ENCODE assay signal across 18 cellular contexts in genomic region chr3:171615281-171615680, GRCh38.
"Had no signal": no experiment of that assay in that cellular context is flagged by ENCODE, and none has a peak within 500 bp of the region (broad histone marks: within the 10 kb centered on the region; RNA-seq: fewer than 3 reads in every experiment).

No MANE protein-coding gene starts in this region.

- H3K9me3 Mint-ChIP-seq: activated naive CD4-positive, alpha-beta T cell treated with anti-CD3 and anti-CD28 coated beads for 36 hours; activated naive CD8-positive, alpha-beta T cell treated with anti-CD3 and anti-CD28 coated beads, Interleukin-2, amount 10 ng/mL, durations not matched to agents 7 days and 5 days; naive B cell had no signal

- H3K4me1 Mint-ChIP-seq: activated naive CD8-positive, alpha-beta T cell treated with anti-CD3 and anti-CD28 coated beads, Interleukin-2, amount 10 ng/mL, durations not matched to agents 7 days and 5 days; naive B cell; T-helper 17 cell had no signal

- H3K27ac ChIP-seq: testis, transverse colon, WERI-Rb-1 had no signal

- H3K27ac Mint-ChIP-seq: activated naive CD4-positive, alpha-beta T cell treated with anti-CD3 and anti-CD28 coated beads for 36 hours; activated naive CD8-positive, alpha-beta T cell treated with anti-CD3 and anti-CD28 coated beads, Interleukin-2, amount 10 ng/mL, durations not matched to agents 7 days and 5 days; naive B cell; T-helper 17 cell had no signal

- H3K9me3 ChIP-seq: testis, transverse colon had no signal

- H3K4me3 ChIP-seq: testis, transverse colon had no signal

- DNase-seq: activated CD8-positive, alpha-beta memory T cell treated with anti-CD3 and anti-CD28 coated beads for 24 hours; amniotic stem cell; effector CD4-positive, alpha-beta T cell; left cardiac atrium; naive B cell; stimulated activated CD4-positive, alpha-beta T cell treated with anti-CD3 and anti-CD28 coated beads, Interleukin-12 subunit alpha, Interleukin-12 subunit beta, amount 100 ng/mL, for 4 hours; T-helper 17 cell; T1000; transverse colon had no signal

- ATAC-seq: activated CD4-positive, CD25-positive, alpha-beta regulatory T cell treated with anti-CD3 and anti-CD28 coated beads, Interleukin-2, amount 50 U/mL, for 24 hours; SK-N-SH treated with all-trans-retinoic acid at 6 μM for 48 hours; stimulated activated naive CD8-positive, alpha-beta T cell treated with anti-CD3 and anti-CD28 coated beads, Interleukin-15, Interleukin-2, amounts not matched to agents 100 U/mL and 50 U/mL, for 24 hours; T-helper 17 cell had no signal

- H3K4me3 Mint-ChIP-seq: activated naive CD4-positive, alpha-beta T cell treated with anti-CD3 and anti-CD28 coated beads for 36 hours; activated naive CD8-positive, alpha-beta T cell treated with anti-CD3 and anti-CD28 coated beads, Interleukin-2, amount 10 ng/mL, durations not matched to agents 7 days and 5 days; mesothelial cell of epicardium; naive B cell; neural crest cell; T-helper 17 cell had no signal

- H3K27me3 ChIP-seq: testis, transverse colon had no signal

- H3K36me3 Mint-ChIP-seq: activated naive CD8-positive, alpha-beta T cell treated with anti-CD3 and anti-CD28 coated beads, Interleukin-2, amount 10 ng/mL, durations not matched to agents 7 days and 5 days; naive B cell had no signal

- H3K36me3 ChIP-seq: WERI-Rb-1 had no signal

- H3K27me3 Mint-ChIP-seq: T-helper 17 cell had no signal

- H3K4me1 ChIP-seq: testis, transverse colon had no signal
